Comparison of ENCODE assay signal across 1 cellular context in genomic region chr2:205682239-205683021, GRCh38.
TF ChIP-seq lines count a peak whose summit lies in the region.

NRP2 (plus strand) TSS chr2:205682501; CDS start chr2:205683291, 790 bp downstream.

TF ChIP-seq in A549, 52 proteins besides CTCF, POLR2A, EP300 and RAD21 (continued from another document):
- TF ChIP-seq BCL3 (IDR thresholded peaks at IDR 0.05) (peak; percentile 92), HOXA7 (CRISPR knock-in tag; IDR thresholded peaks at IDR 0.05) (no peak), EHF (CRISPR knock-in tag; IDR thresholded peaks at IDR 0.05) (no peak), PBX3 (IDR thresholded peaks at IDR 0.05) (0 out of 2 replicates have a peak, but pooled peaks have one; percentile 16), RARB (CRISPR knock-in tag; IDR thresholded peaks at IDR 0.05) (no peak), SMC3 (IDR thresholded peaks at IDR 0.05) (no peak; the same call in 2 of the 3 replicates), FOSB (CRISPR knock-in tag; IDR thresholded peaks at IDR 0.05) (no peak), HOXB13 (CRISPR knock-in tag; IDR thresholded peaks at IDR 0.05; ENCODE audit: low read depth) (no peak), POLR2AphosphoS2 (conservative IDR thresholded peaks at IDR 0.05; ENCODE audit: low read length) (no peak), BHLHE40 (IDR thresholded peaks at IDR 0.05; ENCODE audit: low read depth, low read length) (no peak), HES2 (IDR thresholded peaks at IDR 0.05) (no peak)
